Comparison of ENCODE assay signal across 18 cellular contexts in the genomic region with DNA sequence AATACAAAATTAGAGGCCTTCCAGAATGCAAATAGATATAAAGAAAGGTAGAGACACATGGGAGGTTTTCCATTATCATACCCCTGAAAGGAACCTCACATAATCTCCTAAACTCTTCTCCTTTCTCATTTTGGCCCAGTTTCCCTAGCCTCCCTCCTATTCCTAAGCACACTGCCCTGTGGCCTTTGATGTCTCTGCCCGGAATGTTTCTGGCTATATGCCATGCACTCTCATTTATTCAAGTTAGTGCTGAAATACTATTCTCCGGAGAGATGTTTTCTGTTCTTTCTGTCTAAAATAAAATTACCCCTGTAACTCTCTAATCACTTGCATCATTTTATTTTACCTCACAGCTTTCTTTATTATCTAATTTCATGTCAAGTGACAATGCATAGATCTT.
"Had no signal": no experiment of that assay in that cellular context is flagged by ENCODE, and none has a peak within 500 bp of the region (broad histone marks: within the 10 kb centered on the region; RNA-seq: fewer than 3 reads in every experiment).

No MANE protein-coding gene starts in this region.

- H3K4me3 ChIP-seq: gastroesophageal sphincter, left ventricle myocardium inferior, right lobe of liver, stomach, thoracic aorta had no signal

- H3K9me3 ChIP-seq: gastroesophageal sphincter, left ventricle myocardium inferior, right lobe of liver, stomach, thoracic aorta had no signal

- H3K36me3 ChIP-seq: gastroesophageal sphincter, left ventricle myocardium inferior, right lobe of liver, stomach, thoracic aorta had no signal

- H3K27me3 ChIP-seq: gastroesophageal sphincter, right lobe of liver, stomach had no signal

- H3K27ac ChIP-seq: gastroesophageal sphincter, left ventricle myocardium inferior, right lobe of liver, stomach, thoracic aorta, VCaP had no signal

- DNase-seq: activated CD4-positive, alpha-beta T cell treated with anti-CD3 and anti-CD28 coated beads for 1 hour; activated CD4-positive, alpha-beta T cell treated with anti-CD3 and anti-CD28 coated beads, Interleukin-2, amount 50 U/mL, for 48 hours; activated naive CD4-positive, alpha-beta T cell treated with anti-CD3 and anti-CD28 coated beads, Interleukin-2, amount 50 U/mL, for 16 hours; activated T-cell treated with anti-CD3 and anti-CD28 coated beads, Interleukin-2, amount 50 U/mL, for 1 hour; effector CD8-positive, alpha-beta T cell; hippocampal formation; left ventricle myocardium inferior; nucleus accumbens; right lobe of liver; stimulated activated CD4-positive, alpha-beta T cell treated with anti-CD3 and anti-CD28 coated beads, Interleukin-1b, Interleukin-23, amount 100 ng/mL, for 48 hours; stomach had no signal

- H3K4me1 Mint-ChIP-seq: memory B cell had no signal

- ATAC-seq: gastroesophageal sphincter; natural killer cell treated with Interleukin-12 subunit alpha and Interleukin-12 subunit beta and Interleukin-15 and Interleukin-18, amount 100 ng/mL, for 72 hours; right lobe of liver had no signal

- H3K27ac Mint-ChIP-seq: memory B cell; natural killer cell treated with Interleukin-12 subunit alpha and Interleukin-12 subunit beta and Interleukin-15 and Interleukin-18, amount 100 ng/mL, for 72 hours had no signal

- H3K27me3 Mint-ChIP-seq: memory B cell; natural killer cell treated with Interleukin-12 subunit alpha and Interleukin-12 subunit beta and Interleukin-15 and Interleukin-18, amount 100 ng/mL, for 72 hours had no signal

- FAIRE-seq: endothelial cell of umbilical vein, keratinocyte had no signal

- H3K4me1 ChIP-seq: gastroesophageal sphincter, left ventricle myocardium inferior, right lobe of liver, stomach had no signal

- H3K36me3 Mint-ChIP-seq: memory B cell; natural killer cell treated with Interleukin-12 subunit alpha and Interleukin-12 subunit beta and Interleukin-15 and Interleukin-18, amount 100 ng/mL, for 72 hours had no signal

- H3K4me3 Mint-ChIP-seq: memory B cell; natural killer cell treated with Interleukin-12 subunit alpha and Interleukin-12 subunit beta and Interleukin-15 and Interleukin-18, amount 100 ng/mL, for 72 hours had no signal
